In the genomic region with DNA sequence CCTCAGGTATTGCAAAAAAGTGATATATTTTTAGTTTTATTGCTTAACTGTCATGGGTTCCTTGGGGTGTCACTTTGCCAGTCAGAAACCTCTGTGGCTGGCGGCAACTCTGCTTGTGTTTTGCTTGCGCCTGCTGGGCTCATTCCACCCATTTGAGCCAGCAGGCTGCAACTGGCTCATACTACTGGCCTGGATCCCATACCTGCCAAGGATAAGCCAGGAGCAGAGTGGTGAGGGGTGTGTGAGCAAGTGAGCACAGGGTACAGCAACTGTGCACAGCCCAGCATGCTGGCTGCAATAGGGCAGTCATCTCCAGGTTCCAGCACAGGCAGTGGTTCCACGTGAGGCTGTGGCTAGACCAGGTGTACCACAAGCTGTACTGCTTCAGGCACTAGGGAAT, we compare ENCODE assay signal across 22 cellular contexts.
"Had no signal": no experiment of that assay in that cellular context is flagged by ENCODE, and none has a peak within 500 bp of the region (broad histone marks: within the 10 kb centered on the region; RNA-seq: fewer than 3 reads in every experiment).

No MANE protein-coding gene starts in this region.

- H3K4me3 ChIP-seq: K562, Peyer's patch had no signal

- H3K27ac ChIP-seq: Peyer's patch, RWPE1 had no signal

- H3K9me3 Mint-ChIP-seq: activated B cell treated with CpG ODN at 0.5 μM for 24 hours; activated CD4-positive, alpha-beta T cell treated with anti-CD3 and anti-CD28 coated beads, Interleukin-2, amount 10 ng/mL, durations not matched to agents 7 days and 5 days; activated T-cell treated with anti-CD3 and anti-CD28 coated beads, Interleukin-2, amount 50 U/mL, for 4 hours; T-helper 1 cell treated with Interleukin-12 subunit alpha and Interleukin-12 subunit beta and Interleukin-4 antibody, amounts not matched to agents 30 μg/mL and 1 μg/mL, for 36 hours had no signal

- H3K27me3 ChIP-seq: Peyer's patch had no signal

- H3K27ac Mint-ChIP-seq: activated B cell treated with CpG ODN at 0.5 μM for 24 hours; activated CD4-positive, alpha-beta memory T cell treated with anti-CD3 and anti-CD28 coated beads for 36 hours; activated CD4-positive, alpha-beta T cell treated with anti-CD3 and anti-CD28 coated beads, Interleukin-2, amount 10 ng/mL, durations not matched to agents 7 days and 5 days; activated naive CD8-positive, alpha-beta T cell; brain; T-helper 1 cell treated with Interleukin-12 subunit alpha and Interleukin-12 subunit beta and Interleukin-4 antibody, amounts not matched to agents 30 μg/mL and 1 μg/mL, for 36 hours had no signal

- H3K27me3 Mint-ChIP-seq: activated B cell treated with CpG ODN at 0.5 μM for 24 hours; activated CD4-positive, alpha-beta memory T cell treated with anti-CD3 and anti-CD28 coated beads for 36 hours; activated CD4-positive, alpha-beta T cell treated with anti-CD3 and anti-CD28 coated beads, Interleukin-2, amount 10 ng/mL, durations not matched to agents 7 days and 5 days; brain had no signal

- H3K36me3 ChIP-seq: Peyer's patch had no signal

- ATAC-seq: activated T-cell treated with anti-CD3 and anti-CD28 coated beads, Interleukin-2, amount 50 U/mL, for 4 hours; K562 had no signal

- FAIRE-seq: astrocyte, K562 had no signal

- H3K9me3 ChIP-seq: Peyer's patch had no signal

- H3K4me1 Mint-ChIP-seq: activated B cell treated with CpG ODN at 0.5 μM for 24 hours; activated CD4-positive, alpha-beta T cell treated with anti-CD3 and anti-CD28 coated beads, Interleukin-2, amount 10 ng/mL, durations not matched to agents 7 days and 5 days; brain had no signal

- H3K36me3 Mint-ChIP-seq: activated CD4-positive, alpha-beta memory T cell treated with anti-CD3 and anti-CD28 coated beads for 36 hours; activated naive CD8-positive, alpha-beta T cell; brain had no signal

- DNase-seq: activated B cell treated with CpG ODN at 0.5 μM for 24 hours; activated CD4-positive, alpha-beta memory T cell treated with anti-CD3 and anti-CD28 coated beads for 36 hours; activated CD4-positive, alpha-beta T cell treated with anti-CD3 and anti-CD28 coated beads for 1 hour; activated CD4-positive, alpha-beta T cell treated with anti-CD3 and anti-CD28 coated beads, Interleukin-2, amount 10 ng/mL, durations not matched to agents 7 days and 5 days; activated CD8-positive, alpha-beta memory T cell treated with anti-CD3 and anti-CD28 coated beads for 24 hours; activated effector memory CD4-positive, alpha-beta T cell treated with anti-CD3 and anti-CD28 coated beads, Interleukin-2, amount 50 U/mL, for 16 hours; activated naive CD4-positive, alpha-beta T cell treated with Interleukin-2 at 50 U/mL for 16 hours; activated T-cell treated with anti-CD3 and anti-CD28 coated beads, Interleukin-2, amount 50 U/mL, for 4 hours; amygdala; NCI-H1048; NCI-H146; NCI-H187 treated with DMSO at 0.1 percent for 48 hours; NCI-H2081 treated with DMSO at 0.1 percent for 48 hours; NCI-H524; Peyer's patch; SHP77 treated with DMSO at 0.1 percent for 48 hours had no signal

- H3K4me3 Mint-ChIP-seq: activated B cell treated with CpG ODN at 0.5 μM for 24 hours; activated CD4-positive, alpha-beta memory T cell treated with anti-CD3 and anti-CD28 coated beads for 36 hours; activated CD4-positive, alpha-beta T cell treated with anti-CD3 and anti-CD28 coated beads, Interleukin-2, amount 10 ng/mL, durations not matched to agents 7 days and 5 days; activated naive CD8-positive, alpha-beta T cell; activated T-cell treated with anti-CD3 and anti-CD28 coated beads, Interleukin-2, amount 50 U/mL, for 4 hours; brain; T-helper 1 cell treated with Interleukin-12 subunit alpha and Interleukin-12 subunit beta and Interleukin-4 antibody, amounts not matched to agents 30 μg/mL and 1 μg/mL, for 36 hours had no signal

- H3K4me1 ChIP-seq: Peyer's patch had no signal
